26 cellular contexts compared by ENCODE assay signal in genomic region chr1:59075021-59075420, GRCh38.
DNase-seq lines count a peak whose midpoint lies in the region; ATAC-seq, FAIRE-seq and TF ChIP-seq lines count a peak whose summit lies in the region.
"Had no signal": no experiment of that assay in that cellular context is flagged by ENCODE, and none has a peak within 500 bp of the region (broad histone marks: within the 10 kb centered on the region; RNA-seq: fewer than 3 reads in every experiment).

No MANE protein-coding gene starts in this region.

- H3K9ac ChIP-seq in H1 (replicated peaks in 1 of 4; ENCODE audit: extremely low read depth in 1 of 4, low read depth in 3 of 4, low read length in 3 of 4) (no peak overlapping the region), neural progenitor cell (no peak overlapping the region)
- H3K9ac ChIP-seq: BLaER1 had no signal

- H3K4me1 ChIP-seq in H1 (replicated peaks in 1 of 4; ENCODE audit: control insufficient read depth in 3 of 4, insufficient read depth in 4 of 4, low read length in 3 of 4) (peaks cover 10 to 44% (median 32%) of the 10 kb centered on the region in 4 experiments; a peak in 6 of 7 replicates), neural progenitor cell (peaks cover 49% of the 10 kb centered on the region)
- H3K4me1 ChIP-seq: BE2C had no signal

- no peak overlapping the region for H4K5ac ChIP-seq in H1 (ENCODE audit: insufficient read length, low read depth, low read length)

- H3K27ac ChIP-seq in H1 (ENCODE audit: low read depth, low read length) (no peak overlapping the region), neural progenitor cell (no peak overlapping the region)
- H3K27ac ChIP-seq: 22Rv1, A549, BLaER1 had no signal

- no peaks in the 10 kb centered on the region for H3K27me3 ChIP-seq in H1 (replicated peaks in 1 of 4; ENCODE audit: control insufficient read depth in 3 of 4, extremely low read depth in 1 of 4, insufficient read depth in 3 of 4, low read length in 3 of 4)
- no peaks in the 10 kb centered on the region for H3K27me3 ChIP-seq in neural progenitor cell
- H3K27me3 ChIP-seq: BE2C, BLaER1 had no signal

- DNase-seq in DMS79 treated with DMSO at 0.1 percent for 48 hours (lab: John Stamatoyannopoulos, UW), result peak; percentile 53
- DNase-seq in DMS79 (lab: John Stamatoyannopoulos, UW), result no peak
- DNase-seq in NCI-H82 (lab: John Stamatoyannopoulos, UW), result peak; percentile 48
- no peak for DNase-seq in H1 (ENCODE audit: low read depth in 1 of 2, low spot score in 2 of 2)
- DNase-seq in neural progenitor cell (ENCODE audit: low spot score), result peak; percentile 65
- DNase-seq in GM13976 (ENCODE audit: low spot score), result no peak
- DNase-seq: BE2C; C1 segment of cervical spinal cord; CD4-positive, alpha-beta memory T cell; CD4-positive, CD25-positive, alpha-beta regulatory T cell; CD8-positive, alpha-beta memory T cell; COR-L47; DMS 273 treated with DMSO at 0.1 percent for 48 hours; DMS153; DMS53; DND-41; EL; GDM1 had no signal

- H3K27me3 Mint-ChIP-seq in neural progenitor cell (ENCODE audit: insufficient read depth, low read depth), result no peaks in the 10 kb centered on the region

- no peaks in the 10 kb centered on the region for H3K36me3 ChIP-seq in H1 (ENCODE audit: control insufficient read depth in 2 of 4, insufficient read depth in 4 of 4, low read length in 3 of 4)
- H3K36me3 ChIP-seq in neural progenitor cell, result no peaks in the 10 kb centered on the region
- H3K36me3 ChIP-seq: BE2C, BLaER1 had no signal

- WGBS in H1 (ENCODE audit: extremely low coverage in 1 of 2, insufficient coverage in 1 of 2, insufficient read length in 1 of 2, insufficient replicate concordance in 2 of 2, low coverage in 1 of 2, low lambda C conversion rate in 2 of 2, missing lambda C conversion rate in 1 of 2), 2 experiments, result 80% methylated on average over 6 of the region's 6 CpGs; no CpG with 5 or more reads in 1 of the 2 experiments

- no peak overlapping the region for H4K8ac ChIP-seq in H1 (ENCODE audit: extremely low read depth, insufficient read depth, low read length)

- in situ Hi-C loops in GM13976 (cut with MboI; ENCODE audit: low sequenced_read_pairs, unreplicated experiment), result no loop called here

- TF ChIP-seq EP300 in H1 (IDR thresholded peaks at IDR 0.05; ENCODE audit: borderline replicate concordance in 1 of 2, low read depth in 2 of 2, low read length in 2 of 2), result no peak

- TF ChIP-seq POLR2A in H1 (IDR thresholded peaks at IDR 0.05; ENCODE audit: control extremely low read depth in 1 of 2, low read depth in 2 of 2, low read length in 2 of 2), result no peak

- no peaks in the 10 kb centered on the region for H3K79me2 ChIP-seq in H1 (ENCODE audit: control insufficient read depth in 1 of 2, insufficient read depth in 2 of 2, low read length in 2 of 2)
- no peaks in the 10 kb centered on the region for H3K79me2 ChIP-seq in neural progenitor cell (ENCODE audit: low read depth)

- ATAC-seq in GM21526 (IDR thresholded peaks at IDR 0.05; ENCODE audit: low FRiP score, unreplicated experiment), result no peak
- ATAC-seq: A549, GM12878 had no signal

- TF ChIP-seq RAD21 in H1 (IDR thresholded peaks at IDR 0.05 in 1 of 2, conservative IDR thresholded peaks at IDR 0.05 in 1 of 2; ENCODE audit: low read depth in 2 of 2, low read length in 2 of 2), result no peak

- peak overlapping the region; percentile 19 for H3K4ac ChIP-seq in H1 (replicated peaks; ENCODE audit: insufficient read length, low read depth, low read length)

- TF ChIP-seq CTCF in H1 (IDR thresholded peaks at IDR 0.05; ENCODE audit: control extremely low read depth in 1 of 3, insufficient read depth in 1 of 3, low read depth in 1 of 3, low read length in 3 of 3), result no peak
- no peak for TF ChIP-seq CTCF in neural progenitor cell (IDR thresholded peaks at IDR 0.05)
- TF ChIP-seq CTCF in GM13976 (IDR thresholded peaks at IDR 0.05; ENCODE audit: borderline replicate concordance, control extremely low read depth, extremely low read depth, insufficient read depth, missing control alignments), result no peak

- H3K27ac Mint-ChIP-seq in neural progenitor cell, result no peak overlapping the region
- H3K27ac Mint-ChIP-seq: CD14-positive monocyte; CD4-positive, alpha-beta memory T cell; CD4-positive, CD25-positive, alpha-beta regulatory T cell had no signal

- no peak overlapping the region for H2AK5ac ChIP-seq in H1 (ENCODE audit: low read depth, low read length)

- POLR2A ChIA-PET in H1 (lab: Charles Lee; ENCODE audit: partially characterized antibody), result no interaction called here

- FAIRE-seq in H1 (lab: Jason Lieb, UNC), result no peak
- FAIRE-seq: A549, GM12878, GM12892, GM19239 had no signal

- no peaks in the 10 kb centered on the region for H3K79me1 ChIP-seq in H1 (ENCODE audit: low read depth, low read length)

- H4K20me1 ChIP-seq in H1 (replicated peaks in 1 of 2; ENCODE audit: control insufficient read depth in 1 of 2, insufficient read depth in 2 of 2, low read length in 2 of 2) (no peaks in the 10 kb centered on the region), neural progenitor cell (ENCODE audit: low read depth) (no peaks in the 10 kb centered on the region)
- H4K20me1 ChIP-seq: BLaER1 had no signal

- no peak overlapping the region for H3K14ac ChIP-seq in H1 (ENCODE audit: insufficient read length)

- H3K23me2 ChIP-seq in H1 (ENCODE audit: low read depth, low read length), result no peaks in the 10 kb centered on the region

- H2AFZ ChIP-seq in H1 (ENCODE audit: low read length) (no peak overlapping the region), neural progenitor cell (replicated peaks) (no peak overlapping the region)

- H2BK15ac ChIP-seq in H1 (ENCODE audit: low read length), result no peak overlapping the region

- H3K4me2 ChIP-seq in H1 (ENCODE audit: insufficient read depth in 1 of 2, low read depth in 2 of 2, low read length in 2 of 2) (no peak overlapping the region), neural progenitor cell (no peak overlapping the region)
- H3K4me2 ChIP-seq: A549, BLaER1 had no signal

- no peak overlapping the region for H3K56ac ChIP-seq in H1 (replicated peaks; ENCODE audit: insufficient read length, low read depth, low read length)

- no peaks in the 10 kb centered on the region for H3K36me3 Mint-ChIP-seq in neural progenitor cell
- H3K36me3 Mint-ChIP-seq: CD14-positive monocyte; CD4-positive, alpha-beta memory T cell; CD4-positive, CD25-positive, alpha-beta regulatory T cell; CD8-positive, alpha-beta memory T cell had no signal

- peak overlapping the region; percentile 55; the same call in 1 of the 2 replicates for H2BK12ac ChIP-seq in H1 (ENCODE audit: low read depth, low read length)

- no peak overlapping the region for H3K4me3 ChIP-seq in H1 (ENCODE audit: extremely low read depth in 1 of 4, insufficient read depth in 2 of 4, low read depth in 3 of 4, low read length in 4 of 4)
- no peak overlapping the region for H3K4me3 ChIP-seq in neural progenitor cell
- H3K4me3 ChIP-seq: A549, BLaER1, GM12878 had no signal

- CTCF ChIA-PET in H1 (lab: Charles Lee; ENCODE audit: partially characterized antibody), result no interaction called here

- no peak overlapping the region for H3K4me3 Mint-ChIP-seq in neural progenitor cell
- H3K4me3 Mint-ChIP-seq: CD14-positive monocyte; CD4-positive, alpha-beta memory T cell; CD4-positive, CD25-positive, alpha-beta regulatory T cell; CD8-positive, alpha-beta memory T cell had no signal

- no peak overlapping the region for H3K23ac ChIP-seq in H1 (ENCODE audit: insufficient read length)

- H3K9me3 ChIP-seq in H1 (ENCODE audit: insufficient read depth in 2 of 2, low read depth in 1 of 2, low read length in 1 of 2) (no peaks in the 10 kb centered on the region), neural progenitor cell (ENCODE audit: low read depth) (no peaks in the 10 kb centered on the region)
- H3K9me3 ChIP-seq: A549, BE2C, BLaER1 had no signal

- H3K18ac ChIP-seq in H1 (ENCODE audit: extremely low read depth, low read length), result peak overlapping the region; percentile 82; the same call in 1 of the 2 replicates

- peak overlapping the region; percentile 28; the same call in 1 of the 2 replicates for H2BK5ac ChIP-seq in H1 (ENCODE audit: low read depth, low read length)

- H3K9me3 Mint-ChIP-seq in neural progenitor cell, result no peaks in the 10 kb centered on the region
- H3K9me3 Mint-ChIP-seq: CD4-positive, alpha-beta memory T cell; CD8-positive, alpha-beta memory T cell had no signal

- H3K4me1 Mint-ChIP-seq in neural progenitor cell, result peaks cover 37% of the 10 kb centered on the region

- peak overlapping the region; percentile 96 for H2BK20ac ChIP-seq in H1 (ENCODE audit: low read length)

- peaks cover 27% of the 10 kb centered on the region for H3F3A ChIP-seq in neural progenitor cell (ENCODE audit: low read depth)

- H4K91ac ChIP-seq in H1 (replicated peaks; ENCODE audit: insufficient read length, low read length), result peak overlapping the region; percentile 44

- H2BK120ac ChIP-seq in H1 (replicated peaks; ENCODE audit: low read depth, low read length), result peak overlapping the region; percentile 35

TF ChIP-seq in H1, 55 proteins besides CTCF, POLR2A, EP300 and RAD21:
- no peak for TF ChIP-seq KDM5A (IDR thresholded peaks at IDR 0.05; ENCODE audit: low read length)
- no peak for TF ChIP-seq CTBP2 (IDR thresholded peaks at IDR 0.05; ENCODE audit: borderline replicate concordance, insufficient read depth, insufficient read length, low read length)
- TF ChIP-seq GABPA (IDR thresholded peaks at IDR 0.05; ENCODE audit: borderline replicate concordance, insufficient read depth, low read length), result no peak
- no peak for TF ChIP-seq MAFK (IDR thresholded peaks at IDR 0.05; ENCODE audit: low read depth, low read length)
- TF ChIP-seq CBX5 (IDR thresholded peaks at IDR 0.05; ENCODE audit: low read depth, low read length), result no peak
- TF ChIP-seq RFX5 (IDR thresholded peaks at IDR 0.05; ENCODE audit: borderline replicate concordance, low read depth, low read length), result no peak
- no peak for TF ChIP-seq SP2 (IDR thresholded peaks at IDR 0.05; ENCODE audit: low read length)
- TF ChIP-seq PHF8 (conservative IDR thresholded peaks at IDR 0.05; ENCODE audit: low read depth, low read length), result no peak
- TF ChIP-seq TCF12 (IDR thresholded peaks at IDR 0.05; ENCODE audit: low read depth, low read length), result no peak
- TF ChIP-seq NANOG (IDR thresholded peaks at IDR 0.05; ENCODE audit: insufficient read depth, low read depth, low read length, poor library complexity, severe bottlenecking), result no peak
- TF ChIP-seq TEAD4 (IDR thresholded peaks at IDR 0.05; ENCODE audit: low read depth, low read length), result no peak

Comparison
In these comparisons a context has a peak if more than half of its experiments do, and no peak if none do; other contexts are left out.
1. DNase-seq: peak in DMS79 treated with DMSO at 0.1 percent for 48 hours (single experiment), NCI-H82 (single experiment) and neural progenitor cell (single experiment); none in DMS79 (single experiment), H1 (0 of 2) and GM13976 (single experiment).